In the genomic region with DNA sequence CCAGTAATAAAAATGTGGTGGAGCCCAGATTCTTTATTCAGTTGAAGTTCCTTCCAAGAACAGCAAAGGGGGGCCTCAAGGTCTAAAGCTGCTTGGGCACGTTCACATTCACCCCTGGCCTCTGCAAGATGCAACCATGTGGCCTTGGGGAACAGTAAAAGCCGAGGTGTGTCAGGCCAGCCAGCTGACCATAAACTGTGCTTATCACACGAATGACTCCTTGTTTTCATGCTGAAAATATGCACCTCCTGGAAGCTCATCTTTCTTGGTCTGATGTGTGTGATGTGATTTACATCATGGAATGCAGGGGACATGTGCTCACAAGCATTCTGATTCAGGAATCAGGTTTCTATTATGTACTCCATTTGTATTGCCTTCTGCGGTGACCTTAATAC, we compare ENCODE assay signal across 10 cellular contexts.
A peak's percentile ranks its signal among the peaks of the same experiment; 100 is the strongest.
DNase-seq lines count a peak whose midpoint lies in the region; ATAC-seq and TF ChIP-seq lines count a peak whose summit lies in the region.
"Had no signal": no experiment of that assay in that cellular context is flagged by ENCODE, and none has a peak within 500 bp of the region (broad histone marks: within the 10 kb centered on the region; RNA-seq: fewer than 3 reads in every experiment).

No MANE protein-coding gene starts in this region.

- H3K4me3 Mint-ChIP-seq in IgD-negative memory B cell (peak overlapping the region; percentile 36 to 79 (median 64)), chondrocyte (ENCODE audit: unreplicated experiment) (no peak overlapping the region)

- TF ChIP-seq CTCF in chondrocyte (IDR thresholded peaks at IDR 0.05) = no peak
- TF ChIP-seq CTCF in omental fat pad (IDR thresholded peaks at IDR 0.05) = no peak

- H3K36me3 Mint-ChIP-seq in IgD-negative memory B cell (no peaks in the 10 kb centered on the region), chondrocyte (ENCODE audit: low read depth) (no peaks in the 10 kb centered on the region)

- ATAC-seq in omental fat pad (ENCODE audit: low FRiP score) (peak; percentile 64), HG02970 (IDR thresholded peaks at IDR 0.05; ENCODE audit: low FRiP score, unreplicated experiment) (no peak)

- peak; percentile 78 for DNase-seq in AG20443 (ENCODE audit: low spot score)
- no peak for DNase-seq in chondrocyte (ENCODE audit: low spot score)
- no peak for DNase-seq in omental fat pad (ENCODE audit: low spot score)
- no peak for DNase-seq in NCI-H1436 (lab: John Stamatoyannopoulos, UW)
- no peak for DNase-seq in posterior vena cava (ENCODE audit: low spot score)
- no peak for DNase-seq in activated effector memory CD4-positive, alpha-beta T cell treated with anti-CD3 and anti-CD28 coated beads, Interleukin-2, amount 50 U/mL, for 16 hours
- DNase-seq: NCI-H345; stimulated activated CD4-positive, alpha-beta T cell treated with anti-CD3 and anti-CD28 coated beads, Interleukin-4, amount 100 ng/mL, for 1 hour had no signal

- peak overlapping the region; percentile 41 to 94 (median 61) for H3K27ac Mint-ChIP-seq in IgD-negative memory B cell
- H3K27ac Mint-ChIP-seq in chondrocyte (ENCODE audit: unreplicated experiment) = peak overlapping the region; percentile 91

- intact Hi-C loops in posterior vena cava (cut with DNase I) = no loop called here

- H3K27me3 Mint-ChIP-seq in IgD-negative memory B cell = no peaks in the 10 kb centered on the region
- H3K27me3 Mint-ChIP-seq in chondrocyte (ENCODE audit: low read depth) = no peaks in the 10 kb centered on the region

- H3K4me1 Mint-ChIP-seq in IgD-negative memory B cell (peaks cover 53 to 74% (median 57%) of the 10 kb centered on the region in 3 donors), chondrocyte (ENCODE audit: low read depth) (peaks cover 59% of the 10 kb centered on the region)

- H3K9me3 Mint-ChIP-seq in IgD-negative memory B cell (no peaks in the 10 kb centered on the region), chondrocyte (ENCODE audit: low read depth) (no peaks in the 10 kb centered on the region)
